ENCODE assay signal across 1 cellular context in the genomic region with DNA sequence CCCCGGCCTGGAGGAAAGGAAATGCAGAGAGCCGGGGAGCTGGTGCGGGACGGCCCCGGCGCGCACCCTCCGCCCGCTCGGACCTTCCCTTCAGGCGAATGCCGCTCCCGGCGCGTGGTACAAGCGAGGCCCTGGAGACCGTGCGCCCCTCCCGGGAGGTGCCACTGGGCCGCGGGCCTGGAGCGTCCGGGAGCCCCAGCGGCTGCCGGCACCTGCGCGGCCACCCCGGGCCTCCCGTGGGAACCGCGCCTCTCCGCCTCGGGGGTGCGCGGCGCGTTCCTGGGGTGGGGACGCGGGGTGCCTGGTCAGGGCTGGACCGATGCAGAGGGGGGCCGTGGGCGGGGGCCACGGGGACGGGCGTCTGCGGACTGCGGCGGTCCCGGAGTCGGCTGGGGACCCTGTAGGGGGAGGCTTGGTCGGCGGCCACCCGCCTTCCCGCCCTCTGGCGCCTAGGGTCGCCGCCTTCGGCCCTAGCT.
TF ChIP-seq lines count a peak whose summit lies in the region.

No MANE protein-coding gene starts in this region.

TF ChIP-seq in SK-N-SH, 30 proteins besides CTCF, POLR2A, EP300 and RAD21:
- TF ChIP-seq, protein P1, sequence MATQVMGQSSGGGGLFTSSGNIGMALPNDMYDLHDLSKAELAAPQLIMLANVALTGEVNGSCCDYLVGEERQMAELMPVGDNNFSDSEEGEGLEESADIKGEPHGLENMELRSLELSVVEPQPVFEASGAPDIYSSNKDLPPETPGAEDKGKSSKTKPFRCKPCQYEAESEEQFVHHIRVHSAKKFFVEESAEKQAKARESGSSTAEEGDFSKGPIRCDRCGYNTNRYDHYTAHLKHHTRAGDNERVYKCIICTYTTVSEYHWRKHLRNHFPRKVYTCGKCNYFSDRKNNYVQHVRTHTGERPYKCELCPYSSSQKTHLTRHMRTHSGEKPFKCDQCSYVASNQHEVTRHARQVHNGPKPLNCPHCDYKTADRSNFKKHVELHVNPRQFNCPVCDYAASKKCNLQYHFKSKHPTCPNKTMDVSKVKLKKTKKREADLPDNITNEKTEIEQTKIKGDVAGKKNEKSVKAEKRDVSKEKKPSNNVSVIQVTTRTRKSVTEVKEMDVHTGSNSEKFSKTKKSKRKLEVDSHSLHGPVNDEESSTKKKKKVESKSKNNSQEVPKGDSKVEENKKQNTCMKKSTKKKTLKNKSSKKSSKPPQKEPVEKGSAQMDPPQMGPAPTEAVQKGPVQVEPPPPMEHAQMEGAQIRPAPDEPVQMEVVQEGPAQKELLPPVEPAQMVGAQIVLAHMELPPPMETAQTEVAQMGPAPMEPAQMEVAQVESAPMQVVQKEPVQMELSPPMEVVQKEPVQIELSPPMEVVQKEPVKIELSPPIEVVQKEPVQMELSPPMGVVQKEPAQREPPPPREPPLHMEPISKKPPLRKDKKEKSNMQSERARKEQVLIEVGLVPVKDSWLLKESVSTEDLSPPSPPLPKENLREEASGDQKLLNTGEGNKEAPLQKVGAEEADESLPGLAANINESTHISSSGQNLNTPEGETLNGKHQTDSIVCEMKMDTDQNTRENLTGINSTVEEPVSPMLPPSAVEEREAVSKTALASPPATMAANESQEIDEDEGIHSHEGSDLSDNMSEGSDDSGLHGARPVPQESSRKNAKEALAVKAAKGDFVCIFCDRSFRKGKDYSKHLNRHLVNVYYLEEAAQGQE (IDR thresholded peaks at IDR 0.05; ENCODE audit: low read depth, low read length): no peak
- no peak for TF ChIP-seq SIN3A (IDR thresholded peaks at IDR 0.05; ENCODE audit: borderline replicate concordance, low read depth, low read length)
